In genomic region chr1:38003261-38004250, GRCh38 we compare ENCODE assay signal across 8 cellular contexts. TPM values are rescaled to one million over a fixed set of nuclear protein-coding genes. Genes with fewer than 3 reads are reported as not detected.
DNase-seq lines count a peak whose midpoint lies in the region; ATAC-seq and TF ChIP-seq lines count a peak whose summit lies in the region.

No MANE protein-coding gene starts in this region.

- peak overlapping the region; percentile 87 to 97 (median 91) for H3K27ac ChIP-seq in sigmoid colon

- 75 to 84% methylated on average over 8 of the region's 8 CpGs for WGBS in sigmoid colon, 2 donors

- no peaks in the 10 kb centered on the region for H3K27me3 ChIP-seq in sigmoid colon

- peaks cover 0 to 71% (median 59%) of the 10 kb centered on the region in 4 donors for H3K4me1 ChIP-seq in sigmoid colon

- peak overlapping the region; percentile 87 for H3K27ac Mint-ChIP-seq in T-helper 17 cell

- intact Hi-C loops in sigmoid colon (cut with DNase I) = loop anchor here (10.0 kb wide), 1 partner anchor 529 kb away; the partner anchor contains the start of gene ZC3H12A

- H3K36me3 ChIP-seq in sigmoid colon = peaks cover 0 to 5% (median 2%) of the 10 kb centered on the region in 4 donors

- peaks cover 2% of the 10 kb centered on the region for H3K36me3 Mint-ChIP-seq in T-helper 17 cell (ENCODE audit: low read depth)

- H3K4me3 ChIP-seq in GM12864 (ENCODE audit: low read depth, low read length) (peak overlapping the region; percentile 66), foreskin fibroblast (ENCODE audit: low read depth in 1 of 2, low read length in 2 of 2) (peak overlapping the region; percentile 88 to 93), sigmoid colon (peak overlapping the region; percentile 72 to 91 (median 77))

- DNase-seq in GM12864 (ENCODE audit: low read depth) = no peak
- DNase-seq in T-helper 17 cell = no peak
- DNase-seq in foreskin fibroblast = peak in 1 of 2 donors; percentile 68
- DNase-seq in sigmoid colon = no peak
- DNase-seq in OCI-M2 (lab: John Stamatoyannopoulos, UW; ENCODE audit: unreplicated experiment) = no peak
- no peak for DNase-seq in GM13977 (ENCODE audit: low spot score)
- DNase-seq in activated CD4-positive, alpha-beta T cell treated with anti-CD3 and anti-CD28 coated beads, Interleukin-2, amount 50 U/mL, for 48 hours = no peak
- no peak for DNase-seq in stimulated activated CD4-positive, alpha-beta T cell treated with anti-CD3 and anti-CD28 coated beads, Interleukin-1b, Interleukin-23, amount 100 ng/mL, for 48 hours

- H3K27me3 Mint-ChIP-seq in T-helper 17 cell = peaks cover 14% of the 10 kb centered on the region

- H3K4me3 Mint-ChIP-seq in T-helper 17 cell = peak overlapping the region; percentile 89

- TF ChIP-seq EP300 in sigmoid colon (IDR thresholded peaks at IDR 0.05) = no peak

- ATAC-seq in T-helper 17 cell = no peak

- H3K9me3 ChIP-seq in T-helper 17 cell (ENCODE audit: control insufficient read depth, low read length, poor library complexity, severe bottlenecking) (no peaks in the 10 kb centered on the region), sigmoid colon (no peaks in the 10 kb centered on the region)

- in situ Hi-C loops in GM13977 (cut with MboI; ENCODE audit: low pct_unique_long_range_greater_than_20kb, low sequenced_read_pairs, unreplicated experiment) = no loop called here

- H3K4me1 Mint-ChIP-seq in T-helper 17 cell = peaks cover 14% of the 10 kb centered on the region

- TF ChIP-seq CTCF in GM12864 (IDR thresholded peaks at IDR 0.05; ENCODE audit: low read depth, low read length, missing control alignments) = no peak
- no peak for TF ChIP-seq CTCF in foreskin fibroblast (IDR thresholded peaks at IDR 0.05; ENCODE audit: low read depth, low read length)
- TF ChIP-seq CTCF in sigmoid colon (IDR thresholded peaks at IDR 0.05) = no peak
- no peak for TF ChIP-seq CTCF in GM13977 (IDR thresholded peaks at IDR 0.05; ENCODE audit: extremely low read depth, insufficient read depth, missing control alignments)

- TF ChIP-seq POLR2A in sigmoid colon (IDR thresholded peaks at IDR 0.05) = no peak

RNA-seq across cellular contexts. Expression of gene FHL3, which starts 1.8 kb away (rescaled TPM):
- 1 to 10 TPM; 3.6 to 4.9 TPM for total RNA-seq in T-helper 17 cell
- total RNA-seq in sigmoid colon = 10 to 100 TPM; 38.9 to 76.4 (median 46.6) TPM
- 10 to 100 TPM in 1 of 3 donors, 1 to 10 TPM in 2; 2.5 to 13.4 (median 9.0) TPM for polyA plus RNA-seq in sigmoid colon

RNA-seq across cellular contexts. Expression of gene UTP11, which starts 9.0 kb away (rescaled TPM):
- total RNA-seq in T-helper 17 cell = 10 to 100 TPM in 1 of 2 donors, 1 to 10 TPM in 1; 8.7 to 12.3 TPM
- 10 to 100 TPM; 54.8 to 76.5 (median 66.9) TPM for total RNA-seq in sigmoid colon
- polyA plus RNA-seq in sigmoid colon = 10 to 100 TPM; 14.4 to 28.5 (median 15.0) TPM

RNA-seq across cellular contexts. Expression of gene SF3A3, which starts 13.7 kb away (rescaled TPM):
- total RNA-seq in T-helper 17 cell (10 to 100 TPM; 43.9 to 48.8 TPM), sigmoid colon (10 to 100 TPM; 41.4 to 50.1 (median 44.7) TPM)
- polyA plus RNA-seq in sigmoid colon = 10 to 100 TPM; 15.0 to 30.4 (median 20.6) TPM

RNA-seq across cellular contexts. Expression of gene POU3F1, which starts 43.0 kb away (rescaled TPM):
- under 1 TPM in 1 of 2 donors, not detected in 1; 0.17 TPM for total RNA-seq in T-helper 17 cell
- total RNA-seq in sigmoid colon = not detected
- polyA plus RNA-seq in sigmoid colon = under 1 TPM in 1 of 3 donors, not detected in 2; 0.09 TPM

RNA-seq across cellular contexts. Expression of gene INPP5B, which starts 56.7 kb away (rescaled TPM):
- total RNA-seq in T-helper 17 cell (10 to 100 TPM; 16.7 to 24.5 TPM), sigmoid colon (10 to 100 TPM; 29.0 to 34.1 (median 31.7) TPM)
- 10 to 100 TPM in 1 of 3 donors, 1 to 10 TPM in 2; 5.1 to 18.3 (median 5.4) TPM for polyA plus RNA-seq in sigmoid colon

Comparison
In these comparisons a context has a peak if more than half of its experiments do, and no peak if none do; other contexts are left out.
1. RNA of gene FHL3, which starts 1.8 kb away (total RNA-seq): 38.9 to 76.4 TPM in sigmoid colon; 3.6 to 4.9 TPM in T-helper 17 cell; every median in the first group is over 4 times any median in the second.
2. RNA of gene UTP11, which starts 9.0 kb away (total RNA-seq): 54.8 to 76.5 TPM in sigmoid colon; 8.7 to 12.3 TPM in T-helper 17 cell; every median in the first group is over 4 times any median in the second.
3. Peak in every context shown above with its lines, with median percentiles within 50 percentile points of each other: H3K4me3 ChIP-seq.